In genomic region chrX:139811942-139812629, GRCh38 we compare ENCODE assay signal across 23 cellular contexts.
DNase-seq lines count a peak whose midpoint lies in the region; ATAC-seq, FAIRE-seq and TF ChIP-seq lines count a peak whose summit lies in the region.
"Had no signal": no experiment of that assay in that cellular context is flagged by ENCODE, and none has a peak within 500 bp of the region (broad histone marks: within the 10 kb centered on the region; RNA-seq: fewer than 3 reads in every experiment).

No MANE protein-coding gene starts in this region.

- POLR2A ChIA-PET in OCI-LY7 (lab: Charles Lee) = no interaction called here
- POLR2A ChIA-PET in T-cell (lab: Charles Lee) = interaction anchor here in 1 of 2 donors (0.6 kb wide), 1 partner anchor 121 kb away, joined by 6 read pairs; the partner anchor contains the start of gene ATP11C

- H3K27ac Mint-ChIP-seq in T-cell = no peak overlapping the region
- H3K27ac Mint-ChIP-seq: CD4-positive, alpha-beta memory T cell; effector memory CD8-positive, alpha-beta T cell; WTC11 had no signal

- H3K27ac ChIP-seq in OCI-LY7 (ENCODE audit: low read depth, low read length, poor library complexity, severe bottlenecking) = no peak overlapping the region
- H3K27ac ChIP-seq in colonic mucosa = no peak overlapping the region
- H3K27ac ChIP-seq: GM23248, left ventricle myocardium inferior, right atrium auricular region, vagina had no signal

- FAIRE-seq in GM12892 (lab: Jason Lieb, UNC) (peak; percentile 14), urothelium cell line (lab: Jason Lieb, UNC) (no peak)

- no peak for TF ChIP-seq CTCF in OCI-LY7 (conservative IDR thresholded peaks at IDR 0.05; ENCODE audit: low read length)
- TF ChIP-seq CTCF in colonic mucosa (IDR thresholded peaks at IDR 0.05) = no peak

- no peak overlapping the region for H3K4me2 ChIP-seq in OCI-LY7 (ENCODE audit: low read length)

- H3K9me2 ChIP-seq in OCI-LY7 (ENCODE audit: insufficient read depth, low read length) = no peaks in the 10 kb centered on the region

- H2AFZ ChIP-seq in OCI-LY7 (ENCODE audit: low read length) = no peak overlapping the region
- H2AFZ ChIP-seq: GM23248 had no signal

- H3K36me3 ChIP-seq in OCI-LY7 (ENCODE audit: insufficient read depth, low read length) (peaks cover 12% of the 10 kb centered on the region), colonic mucosa (no peaks in the 10 kb centered on the region)
- H3K36me3 ChIP-seq: right atrium auricular region, vagina had no signal

- DNase-seq in GM12892 (ENCODE audit: insufficient read length) = no peak
- DNase-seq in OCI-LY7 (ENCODE audit: low spot score) = peak; percentile 1
- DNase-seq in colonic mucosa = no peak
- DNase-seq in urothelium cell line (ENCODE audit: low spot score) = no peak
- DNase-seq in COLO668 (lab: John Stamatoyannopoulos, UW; ENCODE audit: unreplicated experiment) = no peak
- DNase-seq in T-cell = no peak
- DNase-seq: ACHN; activated CD8-positive, alpha-beta memory T cell treated with anti-CD3 and anti-CD28 coated beads for 24 hours; activated effector memory CD4-positive, alpha-beta T cell treated with Interleukin-2 at 50 U/mL for 16 hours; amygdala; CD4-positive, alpha-beta memory T cell; effector memory CD8-positive, alpha-beta T cell; GM23248; left ventricle myocardium inferior; NCI-H1436; NCI-H226; nucleus accumbens; SHP77 had no signal

- H3K79me2 ChIP-seq in OCI-LY7 (ENCODE audit: insufficient read depth, low read depth, low read length) = no peaks in the 10 kb centered on the region

- H3K4me1 Mint-ChIP-seq in T-cell = peaks cover 16 to 19% (median 18%) of the 10 kb centered on the region in 3 donors

- no TSS peak for BruUV-seq in OCI-LY7 (replicated peaks; lab: Mats Ljungman, UMichigan)

- intact Hi-C loops in OCI-LY7 (cut with micrococcal nuclease; ENCODE audit: unreplicated experiment) (no loop called here), colonic mucosa (cut with DNase I) (no loop called here)

- H3K4me1 ChIP-seq in OCI-LY7 (ENCODE audit: insufficient read depth, low read length, poor library complexity, severe bottlenecking) (peaks cover 4% of the 10 kb centered on the region), colonic mucosa (no peaks in the 10 kb centered on the region)
- H3K4me1 ChIP-seq: left ventricle myocardium inferior, right atrium auricular region, vagina had no signal

- peak; percentile 67 for ATAC-seq in GM19351 (IDR thresholded peaks at IDR 0.05; ENCODE audit: unreplicated experiment)
- ATAC-seq in HG03039 (IDR thresholded peaks at IDR 0.05; ENCODE audit: unreplicated experiment) = peak; percentile 59
- ATAC-seq in T-cell (replicated peaks in 1 of 4) = no peak
- ATAC-seq: effector memory CD8-positive, alpha-beta T cell; WTC11 had no signal

- H3K27me3 ChIP-seq in colonic mucosa = no peaks in the 10 kb centered on the region
- H3K27me3 ChIP-seq: right atrium auricular region, vagina had no signal

- H3K4me3 Mint-ChIP-seq in T-cell = no peak overlapping the region
- H3K4me3 Mint-ChIP-seq: CD4-positive, alpha-beta memory T cell; effector memory CD8-positive, alpha-beta T cell; WTC11 had no signal

- H3K9me3 Mint-ChIP-seq in T-cell = no peaks in the 10 kb centered on the region
- H3K9me3 Mint-ChIP-seq: CD4-positive, alpha-beta memory T cell; effector memory CD8-positive, alpha-beta T cell had no signal

- peaks cover 0 to 4% of the 10 kb centered on the region in 2 donors for H3K27me3 Mint-ChIP-seq in T-cell
- H3K27me3 Mint-ChIP-seq: CD4-positive, alpha-beta memory T cell; effector memory CD8-positive, alpha-beta T cell had no signal

- H3K9me3 ChIP-seq in OCI-LY7 (ENCODE audit: low read length) = no peaks in the 10 kb centered on the region
- no peaks in the 10 kb centered on the region for H3K9me3 ChIP-seq in colonic mucosa
- H3K9me3 ChIP-seq: left ventricle myocardium inferior, right atrium auricular region, vagina had no signal

- H3K9ac ChIP-seq in colonic mucosa (ENCODE audit: low read depth in 2 of 2, low read length in 2 of 2) = no peak overlapping the region
- H3K9ac ChIP-seq: GM23248 had no signal

- CTCF ChIA-PET in OCI-LY7 (lab: Charles Lee; ENCODE audit: unreplicated experiment) (no interaction called here), T-cell (lab: Charles Lee) (no interaction called here)

- no peak for TF ChIP-seq POLR2A in GM12892 (IDR thresholded peaks at IDR 0.05; ENCODE audit: low read depth, low read length)

- H3K36me3 Mint-ChIP-seq in T-cell = peaks cover 38% of the 10 kb centered on the region

- H3K4me3 ChIP-seq in OCI-LY7 (ENCODE audit: low read depth, low read length, poor library complexity, severe bottlenecking) (no peak overlapping the region), colonic mucosa (no peak overlapping the region)
- H3K4me3 ChIP-seq: GM23248, left ventricle myocardium inferior, right atrium auricular region, vagina had no signal

- H4K20me1 ChIP-seq in OCI-LY7 (ENCODE audit: insufficient read depth, low read length) = no peaks in the 10 kb centered on the region

Comparison
In these comparisons a context has a peak if more than half of its experiments do, and no peak if none do; other contexts are left out.
1. ATAC-seq: peak in GM19351 (single experiment) and HG03039 (single experiment); none in T-cell (0 of 4).